In the genomic region with DNA sequence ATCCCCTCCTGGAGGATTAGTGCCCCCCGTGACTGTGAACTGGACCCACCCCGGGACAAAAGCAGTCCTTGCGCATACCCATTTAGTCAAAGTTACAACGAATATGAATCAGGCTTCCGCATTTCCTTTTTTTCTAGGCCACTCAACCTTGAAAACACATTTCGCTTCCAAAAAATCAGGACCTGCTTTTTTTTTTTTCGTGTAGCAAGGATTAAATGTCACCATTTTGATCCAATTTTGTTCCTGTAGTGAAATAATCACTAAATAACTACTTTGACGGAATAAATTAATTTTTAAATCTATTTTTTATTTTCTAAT, we compare ENCODE assay signal across 8 cellular contexts. TPM values are rescaled to one million over a fixed set of nuclear protein-coding genes. Genes with fewer than 3 reads are reported as not detected.
DNase-seq lines count a peak whose midpoint lies in the region; ATAC-seq and TF ChIP-seq lines count a peak whose summit lies in the region.

No MANE protein-coding gene starts in this region.

- H3K27ac ChIP-seq in ascending aorta (no peak overlapping the region), layer of hippocampus (ENCODE audit: low read depth, low read length) (peak overlapping the region; percentile 72), thyroid gland (peak overlapping the region; percentile 33 to 84 (median 71))

- peak overlapping the region; percentile 67 to 75 for H3K4me3 ChIP-seq in ascending aorta
- peak overlapping the region in 2 of 3 donors; percentile 49 to 83 for H3K4me3 ChIP-seq in thyroid gland (replicated peaks in 1 of 3)

- intact Hi-C loops in ascending aorta (cut with DNase I), result loop anchor here (10.0 kb wide), 1 partner anchor 147 kb away; no protein-coding TSS in a partner anchor
- intact Hi-C loops in thyroid gland (cut with DNase I), result loop anchor here (10.0 kb wide), 1 partner anchor 47 kb away; no protein-coding TSS in a partner anchor

- no peak for ATAC-seq in activated T-cell treated with anti-CD3 and anti-CD28 coated beads, Interleukin-2, amount 50 U/mL, for 4 hours
- ATAC-seq in HG03457 (IDR thresholded peaks at IDR 0.05; ENCODE audit: unreplicated experiment), result no peak

- DNase-seq in activated T-cell treated with anti-CD3 and anti-CD28 coated beads, Interleukin-2, amount 50 U/mL, for 4 hours, result no peak
- DNase-seq in activated T-cell treated with anti-CD3 and anti-CD28 coated beads, Interleukin-2, amount 50 U/mL, for 1 hour, result no peak
- no peak for DNase-seq in ascending aorta (ENCODE audit: low spot score in 2 of 2)
- no peak for DNase-seq in thyroid gland
- no peak for DNase-seq in HCEC 1CT
- DNase-seq in NCI-H510A (lab: John Stamatoyannopoulos, UW), result no peak

- H3K27me3 Mint-ChIP-seq in activated T-cell treated with anti-CD3 and anti-CD28 coated beads, Interleukin-2, amount 50 U/mL, for 4 hours (ENCODE audit: low read depth), result no peaks in the 10 kb centered on the region

- 18 to 19% methylated on average over 8 of the region's 8 CpGs for WGBS in thyroid gland, 2 donors

- H3K4me3 Mint-ChIP-seq in activated T-cell treated with anti-CD3 and anti-CD28 coated beads, Interleukin-2, amount 50 U/mL, for 4 hours, result peak overlapping the region; percentile 90

- TF ChIP-seq POLR2A in thyroid gland (IDR thresholded peaks at IDR 0.05), result no peak

- no peaks in the 10 kb centered on the region for H3K36me3 Mint-ChIP-seq in activated T-cell treated with anti-CD3 and anti-CD28 coated beads, Interleukin-2, amount 50 U/mL, for 4 hours (ENCODE audit: insufficient read depth)

- H3K36me3 ChIP-seq in ascending aorta (no peaks in the 10 kb centered on the region), thyroid gland (no peaks in the 10 kb centered on the region)

- H3K9me3 ChIP-seq in ascending aorta (no peaks in the 10 kb centered on the region), thyroid gland (no peaks in the 10 kb centered on the region)

- H3K9me3 Mint-ChIP-seq in activated T-cell treated with anti-CD3 and anti-CD28 coated beads, Interleukin-2, amount 50 U/mL, for 4 hours, result no peaks in the 10 kb centered on the region

- peaks cover 7% of the 10 kb centered on the region for H3K4me1 Mint-ChIP-seq in activated T-cell treated with anti-CD3 and anti-CD28 coated beads, Interleukin-2, amount 50 U/mL, for 4 hours (ENCODE audit: low read depth)

- no peak for TF ChIP-seq CTCF in ascending aorta (IDR thresholded peaks at IDR 0.05)
- peak in 1 of 6 experiments; percentile 2 for TF ChIP-seq CTCF in thyroid gland (IDR thresholded peaks at IDR 0.05)

- H3K27me3 ChIP-seq in ascending aorta (no peaks in the 10 kb centered on the region), layer of hippocampus (ENCODE audit: control insufficient read depth, insufficient read depth, low read length) (no peaks in the 10 kb centered on the region), thyroid gland (no peaks in the 10 kb centered on the region)

- H3K4me1 ChIP-seq in ascending aorta (peaks cover 0 to 5% of the 10 kb centered on the region in 2 donors), thyroid gland (peaks cover 0 to 12% of the 10 kb centered on the region in 2 donors)

RNA-seq across cellular contexts. Expression of a gene that starts 0.5 kb away (rescaled TPM):
- 1 to 10 TPM; 2.2 to 2.6 (median 2.3) TPM for total RNA-seq in activated T-cell treated with anti-CD3 and anti-CD28 coated beads, Interleukin-2, amount 50 U/mL, for 4 hours
- total RNA-seq in ascending aorta, result 3.4 TPM
- 10 to 100 TPM in 2 of 4 donors, 1 to 10 TPM in 2; 6.2 to 20.9 (median 13.4) TPM for total RNA-seq in thyroid gland

RNA-seq across cellular contexts. Expression of a gene that starts 59.6 kb away (rescaled TPM):
- 10 to 100 TPM; 15.1 to 17.8 (median 17.7) TPM for total RNA-seq in activated T-cell treated with anti-CD3 and anti-CD28 coated beads, Interleukin-2, amount 50 U/mL, for 4 hours
- total RNA-seq in ascending aorta (1.9 TPM), thyroid gland (10 to 100 TPM; 11.3 to 12.8 (median 12.3) TPM)

Comparison
In these comparisons a context has a peak if more than half of its experiments do, and no peak if none do; other contexts are left out.
1. H3K27ac ChIP-seq: peak in layer of hippocampus (single experiment) and thyroid gland (3 of 3); none in ascending aorta (0 of 2).